2 cellular contexts compared by ENCODE assay signal in genomic region chr9:101467690-101468089, GRCh38.
TF ChIP-seq lines count a peak whose summit lies in the region.

No MANE protein-coding gene starts in this region.

TF ChIP-seq in GM23338, 12 proteins besides CTCF, POLR2A, EP300 and RAD21 (continued from another document):
- no peak for TF ChIP-seq ZNF462 (CRISPR knock-in tag; IDR thresholded peaks at IDR 0.05)
- TF ChIP-seq REST (IDR thresholded peaks at IDR 0.05; ENCODE audit: unreplicated experiment), result no peak
- no peak for TF ChIP-seq CREB1 (CRISPR knock-in tag; IDR thresholded peaks at IDR 0.05; ENCODE audit: low read depth)
- TF ChIP-seq ZNF114 (CRISPR knock-in tag; IDR thresholded peaks at IDR 0.05), result no peak
- no peak for TF ChIP-seq ETS1 (IDR thresholded peaks at IDR 0.05)

TF ChIP-seq in K562, 482 proteins besides CTCF, POLR2A, EP300 and RAD21 (continued from another document):
- TF ChIP-seq ZNF655 (CRISPR knock-in tag; IDR thresholded peaks at IDR 0.05) (no peak), PRDM10 (IDR thresholded peaks at IDR 0.05; ENCODE audit: partially characterized antibody) (no peak), POLR2B (IDR thresholded peaks at IDR 0.05; ENCODE audit: low read depth, partially characterized antibody) (no peak), ZFPM2 (CRISPR knock-in tag; IDR thresholded peaks at IDR 0.05) (no peak), KAT8 (IDR thresholded peaks at IDR 0.05; ENCODE audit: low read depth) (no peak), ZNF644 (tag; IDR thresholded peaks at IDR 0.05; ENCODE audit: low read depth) (no peak), JUNB (CRISPR knock-in tag; conservative IDR thresholded peaks at IDR 0.05) (no peak), ZNF449 (CRISPR knock-in tag; IDR thresholded peaks at IDR 0.05) (no peak), NR4A1 (CRISPR knock-in tag; IDR thresholded peaks at IDR 0.05) (no peak), NR4A1 (tag; IDR thresholded peaks at IDR 0.05) (no peak), E4F1 (CRISPR knock-in tag; IDR thresholded peaks at IDR 0.05; ENCODE audit: borderline replicate concordance) (no peak), PURB (CRISPR knock-in tag; IDR thresholded peaks at IDR 0.05; ENCODE audit: low read depth) (no peak), REST (CRISPR knock-in tag; IDR thresholded peaks at IDR 0.05; ENCODE audit: low read depth) (no peak)
